ENCODE assay signal across 15 cellular contexts in genomic region chr5:22541037-22541436, GRCh38.
A peak's percentile ranks its signal among the peaks of the same experiment; 100 is the strongest.
DNase-seq lines count a peak whose midpoint lies in the region; TF ChIP-seq lines count a peak whose summit lies in the region.
"Had no signal": no experiment of that assay in that cellular context is flagged by ENCODE, and none has a peak within 500 bp of the region (broad histone marks: within the 10 kb centered on the region; RNA-seq: fewer than 3 reads in every experiment).

No MANE protein-coding gene starts in this region.

- no peak overlapping the region for H3K27ac Mint-ChIP-seq in chondrocyte (ENCODE audit: unreplicated experiment)
- H3K27ac Mint-ChIP-seq: activated CD8-positive, alpha-beta memory T cell treated with anti-CD3 and anti-CD28 coated beads, Interleukin-2, amount 10 ng/mL, durations not matched to agents 7 days and 5 days; T-cell had no signal

- no peaks in the 10 kb centered on the region for H3K36me3 Mint-ChIP-seq in chondrocyte (ENCODE audit: low read depth)
- H3K36me3 Mint-ChIP-seq: activated CD8-positive, alpha-beta memory T cell treated with anti-CD3 and anti-CD28 coated beads, Interleukin-2, amount 10 ng/mL, durations not matched to agents 7 days and 5 days; T-cell had no signal

- peaks cover 6% of the 10 kb centered on the region for H3K9me3 Mint-ChIP-seq in chondrocyte (ENCODE audit: low read depth)

- H3K27me3 Mint-ChIP-seq in chondrocyte (ENCODE audit: low read depth) = peaks cover 3% of the 10 kb centered on the region
- H3K27me3 Mint-ChIP-seq: activated CD8-positive, alpha-beta memory T cell treated with anti-CD3 and anti-CD28 coated beads, Interleukin-2, amount 10 ng/mL, durations not matched to agents 7 days and 5 days; T-cell had no signal

- H3K4me3 Mint-ChIP-seq in chondrocyte (ENCODE audit: unreplicated experiment) = no peak overlapping the region
- H3K4me3 Mint-ChIP-seq: activated CD8-positive, alpha-beta memory T cell treated with anti-CD3 and anti-CD28 coated beads, Interleukin-2, amount 10 ng/mL, durations not matched to agents 7 days and 5 days; T-cell had no signal

- TF ChIP-seq CTCF in chondrocyte (IDR thresholded peaks at IDR 0.05) = no peak

- H3K4me1 Mint-ChIP-seq in chondrocyte (ENCODE audit: low read depth) = no peaks in the 10 kb centered on the region
- H3K4me1 Mint-ChIP-seq: activated CD8-positive, alpha-beta memory T cell treated with anti-CD3 and anti-CD28 coated beads, Interleukin-2, amount 10 ng/mL, durations not matched to agents 7 days and 5 days; T-cell had no signal

- DNase-seq in COR-L47 (lab: John Stamatoyannopoulos, UW) (peak; percentile 97), NCI-H128 (lab: John Stamatoyannopoulos, UW; ENCODE audit: unreplicated experiment) (peak; percentile 100), NCI-H345 (lab: John Stamatoyannopoulos, UW) (peak; percentile 99), SK-N-DZ (ENCODE audit: low spot score) (peak; percentile 59), iPS-NIHi7 (ENCODE audit: extremely low spot score) (no peak), chondrocyte (ENCODE audit: low spot score) (no peak), 8988T (no peak), SKM-1 treated with dmso at 0.1 percent for 144 hours (lab: John Stamatoyannopoulos, UW; ENCODE audit: unreplicated experiment) (no peak)
- DNase-seq: activated CD4-positive, CD25-positive, alpha-beta regulatory T cell; activated CD8-positive, alpha-beta memory T cell treated with anti-CD3 and anti-CD28 coated beads, Interleukin-2, amount 10 ng/mL, durations not matched to agents 7 days and 5 days; activated gamma-delta T cell treated with Interleukin-2 at 50 U/mL for 16 hours; DMS79; PC-9; stimulated activated naive CD8-positive, alpha-beta T cell treated with anti-CD3 and anti-CD28 coated beads, Interleukin-15, Interleukin-2, amounts not matched to agents 100 U/mL and 50 U/mL, for 24 hours; T-cell had no signal

Comparison
In these comparisons a context has a peak if more than half of its experiments do, and no peak if none do; other contexts are left out.
1. DNase-seq: peak in COR-L47 (single experiment), NCI-H128 (single experiment), NCI-H345 (single experiment) and SK-N-DZ (single experiment); none in iPS-NIHi7 (single experiment), chondrocyte (single experiment), 8988T (single experiment) and SKM-1 treated with dmso at 0.1 percent for 144 hours (single experiment).